Comparison of ENCODE assay signal across 11 cellular contexts in genomic region chr13:97262058-97262457, GRCh38. TPM values are rescaled to one million over a fixed set of nuclear protein-coding genes. Genes with fewer than 3 reads are reported as not detected.
DNase-seq lines count a peak whose midpoint lies in the region; ATAC-seq and TF ChIP-seq lines count a peak whose summit lies in the region.
"Had no signal": no experiment of that assay in that cellular context is flagged by ENCODE, and none has a peak within 500 bp of the region (broad histone marks: within the 10 kb centered on the region; RNA-seq: fewer than 3 reads in every experiment).

No MANE protein-coding gene starts in this region.

- peak overlapping the region; percentile 77 to 85 for H3K27ac ChIP-seq in liver (ENCODE audit: low read depth in 1 of 2, low read length in 2 of 2)
- H3K27ac ChIP-seq in stomach smooth muscle (ENCODE audit: low read length), result peak overlapping the region; percentile 67

- H3K27me3 Mint-ChIP-seq in activated naive CD4-positive, alpha-beta T cell treated with anti-CD3 and anti-CD28 coated beads for 36 hours (ENCODE audit: low read depth), result no peaks in the 10 kb centered on the region

- peaks cover 56% of the 10 kb centered on the region for H3K4me1 Mint-ChIP-seq in activated naive CD4-positive, alpha-beta T cell treated with anti-CD3 and anti-CD28 coated beads for 36 hours (ENCODE audit: low read depth)

- no peak overlapping the region for H3K4me3 Mint-ChIP-seq in activated naive CD4-positive, alpha-beta T cell treated with anti-CD3 and anti-CD28 coated beads for 36 hours
- H3K4me3 Mint-ChIP-seq: GM23338 had no signal

- no peak for TF ChIP-seq RAD21 in liver (IDR thresholded peaks at IDR 0.05)

- H3K4me1 ChIP-seq in liver (ENCODE audit: control insufficient read depth in 4 of 4, insufficient read depth in 4 of 4, low read length in 3 of 4) (peaks cover 24 to 55% (median 39%) of the 10 kb centered on the region in 4 donors), stomach smooth muscle (ENCODE audit: control insufficient read depth, insufficient read depth, low read length) (peaks cover 62% of the 10 kb centered on the region)

- peak overlapping the region; percentile 15 for H3K27ac Mint-ChIP-seq in activated naive CD4-positive, alpha-beta T cell treated with anti-CD3 and anti-CD28 coated beads for 36 hours
- H3K27ac Mint-ChIP-seq in activated naive CD4-positive, alpha-beta T cell treated with anti-CD3 and anti-CD28 coated beads, Interleukin-2, amount 50 U/mL, for 72 hours, result peak overlapping the region; percentile 38 to 82
- H3K27ac Mint-ChIP-seq: GM23338 had no signal

- H3K36me3 ChIP-seq in liver (ENCODE audit: control insufficient read depth in 4 of 4, insufficient read depth in 3 of 4, low read depth in 1 of 4, low read length in 3 of 4) (no peaks in the 10 kb centered on the region), stomach smooth muscle (ENCODE audit: control insufficient read depth in 2 of 2, insufficient read depth in 2 of 2, low read length in 2 of 2) (no peaks in the 10 kb centered on the region)

- CTCF ChIA-PET in activated naive CD4-positive, alpha-beta T cell treated with anti-CD3 and anti-CD28 coated beads for 36 hours (lab: Charles Lee), result interaction anchor here (0.6 kb wide), 1 partner anchor 36 kb away, joined by 3 read pairs; no protein-coding TSS in a partner anchor

- WGBS in liver, result 75% methylated on average over 8 of the region's 8 CpGs

- peaks cover 10% of the 10 kb centered on the region for H3K36me3 Mint-ChIP-seq in activated naive CD4-positive, alpha-beta T cell treated with anti-CD3 and anti-CD28 coated beads for 36 hours (ENCODE audit: low read depth)
- peaks cover 8 to 26% of the 10 kb centered on the region in 2 donors for H3K36me3 Mint-ChIP-seq in activated naive CD4-positive, alpha-beta T cell treated with anti-CD3 and anti-CD28 coated beads, Interleukin-2, amount 50 U/mL, for 72 hours

- no peak overlapping the region for H3K9ac ChIP-seq in liver (ENCODE audit: low read depth in 1 of 2, low read length in 2 of 2)
- no peak overlapping the region for H3K9ac ChIP-seq in stomach smooth muscle (ENCODE audit: low read length in 2 of 2)

- no peaks in the 10 kb centered on the region for H3K9me3 ChIP-seq in liver (ENCODE audit: control insufficient read depth in 4 of 4, low read length in 3 of 4)
- H3K9me3 ChIP-seq in stomach smooth muscle (ENCODE audit: control insufficient read depth in 2 of 2, low read length in 2 of 2), result no peaks in the 10 kb centered on the region

- no peak for TF ChIP-seq CTCF in liver (IDR thresholded peaks at IDR 0.05; ENCODE audit: low read depth, low read length, missing input control)

- DNase-seq in activated naive CD4-positive, alpha-beta T cell treated with anti-CD3 and anti-CD28 coated beads for 36 hours, result peak; percentile 14
- DNase-seq in activated naive CD4-positive, alpha-beta T cell (lab: John Stamatoyannopoulos, UW), result no peak
- DNase-seq in activated naive CD4-positive, alpha-beta T cell treated with anti-CD3 and anti-CD28 coated beads, Interleukin-2, amount 50 U/mL, for 72 hours (ENCODE audit: low spot score in 2 of 2), result no peak
- DNase-seq in NCI-H2107 treated with DMSO at 0.1 percent for 48 hours (lab: John Stamatoyannopoulos, UW; ENCODE audit: unreplicated experiment) (no peak), HK-2 (ENCODE audit: unreplicated experiment) (no peak)
- DNase-seq: cerebellar nuclear complex, GDM1 had no signal

- H3K9me3 Mint-ChIP-seq in activated naive CD4-positive, alpha-beta T cell treated with anti-CD3 and anti-CD28 coated beads for 36 hours, result no peaks in the 10 kb centered on the region
- H3K9me3 Mint-ChIP-seq in activated naive CD4-positive, alpha-beta T cell treated with anti-CD3 and anti-CD28 coated beads, Interleukin-2, amount 50 U/mL, for 72 hours, result peaks cover 0 to 2% of the 10 kb centered on the region in 2 donors
- H3K9me3 Mint-ChIP-seq: GM23338 had no signal

- intact Hi-C loops in activated naive CD4-positive, alpha-beta T cell treated with anti-CD3 and anti-CD28 coated beads for 36 hours (cut with micrococcal nuclease), result no loop called here

- no peak overlapping the region for H3K4me3 ChIP-seq in liver (ENCODE audit: low read depth in 1 of 3, low read length in 3 of 3)
- peak overlapping the region in 1 of 2 donors; percentile 49 for H3K4me3 ChIP-seq in stomach smooth muscle (ENCODE audit: low read length in 2 of 2)
- H3K4me3 ChIP-seq: GM23338 had no signal

- no peaks in the 10 kb centered on the region for H3K27me3 ChIP-seq in liver (ENCODE audit: control insufficient read depth in 4 of 4, insufficient read depth in 4 of 4, low read length in 3 of 4)
- H3K27me3 ChIP-seq in stomach smooth muscle (ENCODE audit: control insufficient read depth in 1 of 2, insufficient read depth in 2 of 2, low read length in 2 of 2), result no peaks in the 10 kb centered on the region

- peak in 1 of 2 donors; percentile 62 for ATAC-seq in activated naive CD4-positive, alpha-beta T cell treated with anti-CD3 and anti-CD28 coated beads, Interleukin-2, amount 50 U/mL, for 72 hours
- no peak for ATAC-seq in HG03108 (IDR thresholded peaks at IDR 0.05; ENCODE audit: unreplicated experiment)
- ATAC-seq: GM23338 had no signal

TF ChIP-seq in liver, 16 proteins besides CTCF, POLR2A, EP300 and RAD21:
- TF ChIP-seq FOXA1 (IDR thresholded peaks at IDR 0.05) (no peak), RXRA (IDR thresholded peaks at IDR 0.05) (no peak), TAF1 (conservative IDR thresholded peaks at IDR 0.05) (no peak), YY1 (IDR thresholded peaks at IDR 0.05) (no peak), GABPA (IDR thresholded peaks at IDR 0.05 in 1 of 2, conservative IDR thresholded peaks at IDR 0.05 in 1 of 2) (no peak), REST (IDR thresholded peaks at IDR 0.05) (no peak), EGR1 (IDR thresholded peaks at IDR 0.05; ENCODE audit: low read depth in 2 of 2) (no peak), ZBTB33 (IDR thresholded peaks at IDR 0.05) (no peak), HNF4A (conservative IDR thresholded peaks at IDR 0.05) (no peak), FOXA2 (IDR thresholded peaks at IDR 0.05) (no peak), ATF3 (IDR thresholded peaks at IDR 0.05) (no peak), JUND (IDR thresholded peaks at IDR 0.05) (no peak), SP1 (IDR thresholded peaks at IDR 0.05) (no peak), MAX (IDR thresholded peaks at IDR 0.05) (no peak), NR2F2 (IDR thresholded peaks at IDR 0.05) (no peak), HNF4G (IDR thresholded peaks at IDR 0.05) (no peak)

RNA-seq across cellular contexts. Expression of gene MBNL2, which starts 39.9 kb away (rescaled TPM):
- 10 to 100 TPM; 16.8 to 18.8 TPM for total RNA-seq in activated naive CD4-positive, alpha-beta T cell treated with anti-CD3 and anti-CD28 coated beads for 36 hours
- total RNA-seq in activated naive CD4-positive, alpha-beta T cell treated with anti-CD3 and anti-CD28 coated beads, Interleukin-2, amount 50 U/mL, for 72 hours, result 10 to 100 TPM; 15.2 to 22.7 TPM
- 10 to 100 TPM; 16.0 to 49.6 TPM for total RNA-seq in liver
- polyA plus RNA-seq in liver, result 10 to 100 TPM; 32.5 to 41.0 TPM
